In genomic region chr16:89397331-89397861, GRCh38 we compare ENCODE assay signal across 18 cellular contexts.
DNase-seq lines count a peak whose midpoint lies in the region; ATAC-seq, FAIRE-seq and TF ChIP-seq lines count a peak whose summit lies in the region.
"Had no signal": no experiment of that assay in that cellular context is flagged by ENCODE, and none has a peak within 500 bp of the region (broad histone marks: within the 10 kb centered on the region; RNA-seq: fewer than 3 reads in every experiment).

No MANE protein-coding gene starts in this region.

- H3K27ac ChIP-seq in kidney (ENCODE audit: low read depth in 2 of 2, low read length in 2 of 2) (no peak overlapping the region), thyroid gland (no peak overlapping the region), tibial artery (no peak overlapping the region)

- H3K27me3 Mint-ChIP-seq in activated naive CD4-positive, alpha-beta T cell treated with anti-CD3 and anti-CD28 coated beads, Interleukin-2, amount 10 ng/mL, durations not matched to agents 7 days and 5 days = no peaks in the 10 kb centered on the region
- H3K27me3 Mint-ChIP-seq in T-helper 17 cell = no peaks in the 10 kb centered on the region

- H3K4me1 Mint-ChIP-seq in activated naive CD4-positive, alpha-beta T cell treated with anti-CD3 and anti-CD28 coated beads, Interleukin-2, amount 10 ng/mL, durations not matched to agents 7 days and 5 days = peaks cover 28% of the 10 kb centered on the region
- peaks cover 49% of the 10 kb centered on the region for H3K4me1 Mint-ChIP-seq in T-helper 17 cell

- H3K9ac ChIP-seq in kidney (ENCODE audit: low read length in 2 of 2) = no peak overlapping the region

- no peaks in the 10 kb centered on the region for H3K36me3 ChIP-seq in kidney (ENCODE audit: control insufficient read depth in 1 of 2, insufficient read depth in 2 of 2, low read length in 2 of 2)
- no peaks in the 10 kb centered on the region for H3K36me3 ChIP-seq in thyroid gland
- no peaks in the 10 kb centered on the region for H3K36me3 ChIP-seq in tibial artery
- H3K36me3 ChIP-seq: MG63 had no signal

- no peak for FAIRE-seq in kidney (lab: Jason Lieb, UNC)
- FAIRE-seq: G401.6 had no signal

- H3K4me3 ChIP-seq in kidney (ENCODE audit: low read length in 2 of 2) (no peak overlapping the region), thyroid gland (replicated peaks in 1 of 3) (no peak overlapping the region), tibial artery (no peak overlapping the region)
- H3K4me3 ChIP-seq: MG63 had no signal

- peaks cover 36 to 49% of the 10 kb centered on the region in 2 donors for H3K4me1 ChIP-seq in kidney (ENCODE audit: control insufficient read depth in 1 of 2, insufficient read depth in 1 of 2, low read depth in 1 of 2, low read length in 2 of 2)
- H3K4me1 ChIP-seq in thyroid gland = peaks cover 55 to 56% of the 10 kb centered on the region in 2 donors
- H3K4me1 ChIP-seq in tibial artery = peaks cover 0 to 47% (median 26%) of the 10 kb centered on the region in 4 donors

- H3K27me3 ChIP-seq in thyroid gland (no peaks in the 10 kb centered on the region), tibial artery (no peaks in the 10 kb centered on the region)
- H3K27me3 ChIP-seq: MG63 had no signal

- ATAC-seq in T-helper 17 cell = no peak
- ATAC-seq in GM21447 (IDR thresholded peaks at IDR 0.05; ENCODE audit: unreplicated experiment) = no peak
- ATAC-seq: PC-3 had no signal

- H3K9me3 ChIP-seq in T-helper 17 cell (ENCODE audit: control insufficient read depth, low read length, poor library complexity, severe bottlenecking) (no peaks in the 10 kb centered on the region), kidney (ENCODE audit: control insufficient read depth in 1 of 2, low read length in 2 of 2) (no peaks in the 10 kb centered on the region), thyroid gland (no peaks in the 10 kb centered on the region), tibial artery (no peaks in the 10 kb centered on the region)
- H3K9me3 ChIP-seq: MG63 had no signal

- TF ChIP-seq CTCF in kidney (IDR thresholded peaks at IDR 0.05; ENCODE audit: borderline replicate concordance, extremely low read depth, insufficient read depth) = no peak
- no peak for TF ChIP-seq CTCF in thyroid gland (IDR thresholded peaks at IDR 0.05)
- TF ChIP-seq CTCF in tibial artery (IDR thresholded peaks at IDR 0.05) = no peak

- intact Hi-C loops in kidney (cut with DNase I) (no loop called here), thyroid gland (cut with DNase I) (no loop called here), tibial artery (cut with DNase I; ENCODE audit: low total_unique reads) (loop anchor here (10.0 kb wide), 1 partner anchor 87 kb away; no protein-coding TSS in a partner anchor)

- CTCF ChIA-PET in activated naive CD4-positive, alpha-beta T cell treated with anti-CD3 and anti-CD28 coated beads, Interleukin-2, amount 10 ng/mL, durations not matched to agents 7 days and 5 days (lab: Charles Lee) = no interaction called here

- peak overlapping the region; percentile 19 for H3K27ac Mint-ChIP-seq in activated naive CD4-positive, alpha-beta T cell treated with anti-CD3 and anti-CD28 coated beads, Interleukin-2, amount 10 ng/mL, durations not matched to agents 7 days and 5 days
- peak overlapping the region; percentile 39 for H3K27ac Mint-ChIP-seq in T-helper 17 cell

- no peak overlapping the region for H3K4me3 Mint-ChIP-seq in activated naive CD4-positive, alpha-beta T cell treated with anti-CD3 and anti-CD28 coated beads, Interleukin-2, amount 10 ng/mL, durations not matched to agents 7 days and 5 days
- H3K4me3 Mint-ChIP-seq in T-helper 17 cell = no peak overlapping the region
- H3K4me3 Mint-ChIP-seq: CD14-positive monocyte had no signal

- TF ChIP-seq POLR2A in thyroid gland (IDR thresholded peaks at IDR 0.05) = no peak

- no peaks in the 10 kb centered on the region for H3K9me3 Mint-ChIP-seq in activated naive CD4-positive, alpha-beta T cell treated with anti-CD3 and anti-CD28 coated beads, Interleukin-2, amount 10 ng/mL, durations not matched to agents 7 days and 5 days
- H3K9me3 Mint-ChIP-seq: CD14-positive monocyte had no signal

- no peak for DNase-seq in activated naive CD4-positive, alpha-beta T cell treated with anti-CD3 and anti-CD28 coated beads, Interleukin-2, amount 10 ng/mL, durations not matched to agents 7 days and 5 days
- DNase-seq in activated naive CD4-positive, alpha-beta T cell (lab: John Stamatoyannopoulos, UW) = no peak
- no peak for DNase-seq in T-helper 17 cell
- peak; percentile 76 for DNase-seq in kidney
- DNase-seq in thyroid gland = peak; percentile 83 to 90
- DNase-seq in tibial artery = no peak
- DNase-seq in middle frontal gyrus (ENCODE audit: extremely low spot score, low spot score) = no peak
- DNase-seq: 8988T, Calu3, DMS79, MG63, NCI-H1092 treated with DMSO at 0.1 percent for 48 hours, NCI-H1694 treated with DMSO at 0.1 percent for 48 hours, NCI-H446, PC-3 had no signal

- WGBS in thyroid gland, 2 donors = 40 to 60% methylated on average over 6 to 16 of the region's 16 CpGs

- H3K36me3 Mint-ChIP-seq in activated naive CD4-positive, alpha-beta T cell treated with anti-CD3 and anti-CD28 coated beads, Interleukin-2, amount 10 ng/mL, durations not matched to agents 7 days and 5 days = peaks cover 9% of the 10 kb centered on the region
- H3K36me3 Mint-ChIP-seq in T-helper 17 cell (ENCODE audit: low read depth) = peaks cover 2% of the 10 kb centered on the region

Comparison
In these comparisons a context has a peak if more than half of its experiments do, and no peak if none do; other contexts are left out.
1. DNase-seq: peak in kidney (single experiment) and thyroid gland (2 of 2); none in activated naive CD4-positive, alpha-beta T cell treated with anti-CD3 and anti-CD28 coated beads, Interleukin-2, amount 10 ng/mL, durations not matched to agents 7 days and 5 days (single experiment), activated naive CD4-positive, alpha-beta T cell (0 of 4), T-helper 17 cell (0 of 3), tibial artery (0 of 2) and middle frontal gyrus (single experiment).